ENCODE assay signal across 8 cellular contexts in genomic region chr10:52777414-52777813, GRCh38. TPM values are rescaled to one million over a fixed set of nuclear protein-coding genes. Genes with fewer than 3 reads are reported as not detected.
"Had no signal": no experiment of that assay in that cellular context is flagged by ENCODE, and none has a peak within 500 bp of the region (broad histone marks: within the 10 kb centered on the region; RNA-seq: fewer than 3 reads in every experiment).

No MANE protein-coding gene starts in this region.

- FAIRE-seq: H54 had no signal

- H3K27ac ChIP-seq: HL-60 had no signal

- H3K4me3 Mint-ChIP-seq: H9, IgD-negative memory B cell had no signal

- H3K9me3 Mint-ChIP-seq: H9, IgD-negative memory B cell had no signal

- DNase-seq: GOT3, H9, HCEC 1CT, KBM-7 had no signal

- H3K27ac Mint-ChIP-seq: H9, IgD-negative memory B cell had no signal

- H3K4me1 Mint-ChIP-seq: IgD-negative memory B cell had no signal

RNA-seq across cellular contexts. Expression of gene MBL2, which starts 4.8 kb away (rescaled TPM):
- total RNA-seq: H9, HT1080 had no signal
- polyA plus RNA-seq: IgD-negative memory B cell had no signal
